Comparison of ENCODE assay signal across 1 cellular context in genomic region chr9:98099346-98099745, GRCh38.
TF ChIP-seq lines count a peak whose summit lies in the region.

No MANE protein-coding gene starts in this region.

TF ChIP-seq in GM12878, 131 proteins besides CTCF, POLR2A, EP300 and RAD21:
- TF ChIP-seq BCLAF1 (IDR thresholded peaks at IDR 0.05) (no peak), PAX8 (IDR thresholded peaks at IDR 0.05) (no peak), BCL3 (IDR thresholded peaks at IDR 0.05; ENCODE audit: borderline replicate concordance, insufficient read depth, low read depth, low read length, poor library complexity, severe bottlenecking) (no peak)
